8 cellular contexts compared by ENCODE assay signal in genomic region chr11:1202776-1203504, GRCh38. TPM values are rescaled to one million over a fixed set of nuclear protein-coding genes. Genes with fewer than 3 reads are reported as not detected.
DNase-seq lines count a peak whose midpoint lies in the region; ATAC-seq, FAIRE-seq and TF ChIP-seq lines count a peak whose summit lies in the region.

No MANE protein-coding gene starts in this region.

- H3K36me3 ChIP-seq in MM.1S (replicated peaks; ENCODE audit: insufficient read depth, low read length) (no peaks in the 10 kb centered on the region), bronchial epithelial cell (ENCODE audit: control insufficient read depth, insufficient read depth, low read length) (no peaks in the 10 kb centered on the region), kidney (ENCODE audit: control insufficient read depth in 1 of 2, insufficient read depth in 2 of 2, low read length in 2 of 2) (no peaks in the 10 kb centered on the region)

- no peak overlapping the region for H3K4me2 ChIP-seq in MM.1S (ENCODE audit: low read depth, low read length)

- H3K4me3 ChIP-seq in GM12865 (ENCODE audit: low read depth, low read length) = no peak overlapping the region
- H3K4me3 ChIP-seq in MM.1S (ENCODE audit: low read length) = no peak overlapping the region
- H3K4me3 ChIP-seq in bronchial epithelial cell (ENCODE audit: low read depth, low read length) = no peak overlapping the region
- no peak overlapping the region for H3K4me3 ChIP-seq in kidney (ENCODE audit: low read length in 2 of 2)

- H2AFZ ChIP-seq in MM.1S (ENCODE audit: low read length) = no peak overlapping the region

- no peaks in the 10 kb centered on the region for H3K9me2 ChIP-seq in MM.1S (replicated peaks; ENCODE audit: insufficient read depth, low read length)

- FAIRE-seq in bronchial epithelial cell (lab: Jason Lieb, UNC) (no peak), kidney (lab: Jason Lieb, UNC) (no peak)

- H3K4me1 ChIP-seq in MM.1S (ENCODE audit: low read length) (no peaks in the 10 kb centered on the region), kidney (ENCODE audit: control insufficient read depth in 1 of 2, insufficient read depth in 1 of 2, low read depth in 1 of 2, low read length in 2 of 2) (no peaks in the 10 kb centered on the region)

- no peaks in the 10 kb centered on the region for H3F3A ChIP-seq in MM.1S (ENCODE audit: insufficient read depth, low read length)

- H3K4me1 Mint-ChIP-seq in activated B cell treated with CpG ODN at 0.5 μM for 24 hours = no peaks in the 10 kb centered on the region

- DNase-seq in GM12865 (ENCODE audit: low read depth) (peak; percentile 47), MM.1S (peak; percentile 49), activated B cell treated with CpG ODN at 0.5 μM for 24 hours (peak; percentile 72), bronchial epithelial cell (ENCODE audit: low read depth) (no peak), kidney (peak; percentile 83)
- peak; percentile 74 to 78 for DNase-seq in stimulated activated CD4-positive, alpha-beta T cell treated with anti-CD3 and anti-CD28 coated beads, Interleukin-2, amount 100 ng/mL, for 24 hours

- no peaks in the 10 kb centered on the region for H3K27me3 Mint-ChIP-seq in activated B cell treated with CpG ODN at 0.5 μM for 24 hours

- H3K9me3 Mint-ChIP-seq in activated B cell treated with CpG ODN at 0.5 μM for 24 hours = no peaks in the 10 kb centered on the region

- no peaks in the 10 kb centered on the region for H3K36me3 Mint-ChIP-seq in activated B cell treated with CpG ODN at 0.5 μM for 24 hours (ENCODE audit: low read depth)

- CTCF ChIA-PET in activated B cell treated with CpG ODN at 0.5 μM for 24 hours (lab: Charles Lee) = interaction anchor here (3.1 to 5.9 kb wide), 2 partner anchors 312 to 372 kb away, joined by 23 to 48 read pairs; no protein-coding TSS in a partner anchor

- POLR2A ChIA-PET in activated B cell treated with CpG ODN at 0.5 μM for 24 hours (lab: Charles Lee) = no interaction called here

- intact Hi-C loops in activated B cell treated with CpG ODN at 0.5 μM for 24 hours (cut with micrococcal nuclease) = loop anchor here (1.0 kb wide), 1 partner anchor 371 kb away; no protein-coding TSS in a partner anchor
- intact Hi-C loops in kidney (cut with DNase I) = loop anchor here (5.0 kb wide), 1 partner anchor 314 kb away; no protein-coding TSS in a partner anchor

- no peaks in the 10 kb centered on the region for H3K9me3 ChIP-seq in MM.1S (replicated peaks; ENCODE audit: insufficient read depth, low read length)
- H3K9me3 ChIP-seq in kidney (ENCODE audit: control insufficient read depth in 1 of 2, low read length in 2 of 2) = no peaks in the 10 kb centered on the region

- H3K27ac ChIP-seq in MM.1S (ENCODE audit: low read length) (no peak overlapping the region), kidney (ENCODE audit: low read depth in 2 of 2, low read length in 2 of 2) (no peak overlapping the region)

- H3K27ac Mint-ChIP-seq in activated B cell treated with CpG ODN at 0.5 μM for 24 hours = no peak overlapping the region

- H4K20me1 ChIP-seq in MM.1S (ENCODE audit: insufficient read depth, low read length) = no peaks in the 10 kb centered on the region

- peak; percentile 94 for ATAC-seq in activated B cell treated with CpG ODN at 0.5 μM for 24 hours (ENCODE audit: low read depth)
- no peak for ATAC-seq in GM18867 (IDR thresholded peaks at IDR 0.05; ENCODE audit: unreplicated experiment)
- no peak for ATAC-seq in HG03108 (IDR thresholded peaks at IDR 0.05; ENCODE audit: unreplicated experiment)

- H3K27me3 ChIP-seq in MM.1S (replicated peaks; ENCODE audit: insufficient read depth, low read length) = peaks cover 98% of the 10 kb centered on the region
- H3K27me3 ChIP-seq in bronchial epithelial cell (ENCODE audit: control insufficient read depth, insufficient read depth, low read length) = peaks cover 8% of the 10 kb centered on the region

- H3K4me3 Mint-ChIP-seq in activated B cell treated with CpG ODN at 0.5 μM for 24 hours = no peak overlapping the region

- H3K79me2 ChIP-seq in MM.1S (ENCODE audit: low read length) = no peaks in the 10 kb centered on the region

- TF ChIP-seq CTCF in GM12865 (IDR thresholded peaks at IDR 0.05; ENCODE audit: insufficient read depth, low read depth, low read length, missing control alignments) = peak; percentile 93
- TF ChIP-seq CTCF in MM.1S (IDR thresholded peaks at IDR 0.05; ENCODE audit: low read length) = peak; percentile 79
- TF ChIP-seq CTCF in activated B cell treated with CpG ODN at 0.5 μM for 24 hours (IDR thresholded peaks at IDR 0.05) = no peak
- TF ChIP-seq CTCF in bronchial epithelial cell (IDR thresholded peaks at IDR 0.05; ENCODE audit: insufficient read depth, low read length, severe bottlenecking) = peak; percentile 96
- TF ChIP-seq CTCF in kidney (IDR thresholded peaks at IDR 0.05; ENCODE audit: borderline replicate concordance, extremely low read depth, insufficient read depth) = peak; percentile 93

- H3K9ac ChIP-seq in MM.1S (ENCODE audit: low read length) (no peak overlapping the region), kidney (ENCODE audit: low read length in 2 of 2) (no peak overlapping the region)

RNA-seq across cellular contexts. Expression of gene MUC5B, which starts 19.9 kb away (rescaled TPM):
- total RNA-seq in activated B cell treated with CpG ODN at 0.5 μM for 24 hours (not detected in 2 replicates), bronchial epithelial cell (not detected in 2 replicates), kidney (0.38 TPM)
- not detected for polyA plus RNA-seq in kidney (ENCODE audit: insufficient read depth, low read depth, low replicate concordance)

RNA-seq across cellular contexts. Expression of gene MUC5AC, which starts 45.2 kb away (rescaled TPM):
- total RNA-seq in activated B cell treated with CpG ODN at 0.5 μM for 24 hours (not detected in 2 replicates), bronchial epithelial cell (under 0.01 TPM in 1 of 2 replicates, not detected in the other), kidney (0.03 TPM)
- polyA plus RNA-seq in kidney (ENCODE audit: insufficient read depth, low read depth, low replicate concordance) = not detected
